ENCODE assay signal across 28 cellular contexts in the genomic region with DNA sequence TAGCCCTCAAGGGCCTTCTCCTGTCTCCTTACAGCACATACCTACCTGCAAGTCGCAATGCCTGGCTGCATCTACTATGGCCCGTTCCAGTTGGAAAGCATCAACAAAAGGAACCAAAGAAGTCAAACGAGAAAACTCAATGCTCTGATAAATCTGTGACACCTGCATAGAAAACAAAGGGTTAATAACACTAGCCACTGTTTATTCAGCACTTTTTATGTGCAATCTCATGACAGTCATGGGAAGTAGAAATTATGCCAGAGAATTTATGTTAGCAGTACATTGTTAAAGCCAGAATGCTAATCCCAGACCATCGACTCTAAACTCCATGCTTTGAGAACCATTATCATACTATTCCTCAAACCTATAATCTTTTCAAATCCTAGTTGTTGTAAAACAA.
"Had no signal": no experiment of that assay in that cellular context is flagged by ENCODE, and none has a peak within 500 bp of the region (broad histone marks: within the 10 kb centered on the region; RNA-seq: fewer than 3 reads in every experiment).

No MANE protein-coding gene starts in this region.

- ATAC-seq: activated CD4-positive, alpha-beta T cell treated with anti-CD3 and anti-CD28 coated beads for 36 hours; activated CD8-positive, alpha-beta memory T cell treated with anti-CD3 and anti-CD28 coated beads, Interleukin-2, amount 10 ng/mL, durations not matched to agents 7 days and 5 days; activated CD8-positive, alpha-beta T cell treated with anti-CD3 and anti-CD28 coated beads, Interleukin-2, amount 10 ng/mL, durations not matched to agents 7 days and 5 days; activated naive CD8-positive, alpha-beta T cell treated with anti-CD3 and anti-CD28 coated beads, Interleukin-2, amount 50 U/mL, for 24 hours; left cardiac atrium; left ventricle myocardium superior; mucosa of descending colon; stimulated activated naive B cell treated with anti-CD40 and anti-IgM and Interleukin-4, amounts not matched to agents 10 μg/mL and 1 μg/mL and 100 μg/mL, for 72 hours; upper lobe of right lung had no signal

- H3K4me3 Mint-ChIP-seq: activated CD4-positive, alpha-beta T cell treated with anti-CD3 and anti-CD28 coated beads for 36 hours; activated CD8-positive, alpha-beta memory T cell treated with anti-CD3 and anti-CD28 coated beads, Interleukin-2, amount 10 ng/mL, durations not matched to agents 7 days and 5 days; activated CD8-positive, alpha-beta T cell treated with anti-CD3 and anti-CD28 coated beads, Interleukin-2, amount 10 ng/mL, durations not matched to agents 7 days and 5 days; activated naive CD8-positive, alpha-beta T cell treated with anti-CD3 and anti-CD28 coated beads, Interleukin-2, amount 50 U/mL, for 24 hours; dendritic cell treated with granulocyte-macrophage colony-stimulating factor and Interleukin-4, amounts not matched to agents 40 ng/mL and 50 ng/mL, for 4 days; nephron; stimulated activated naive B cell treated with anti-CD40 and anti-IgM and Interleukin-4, amounts not matched to agents 10 μg/mL and 1 μg/mL and 100 μg/mL, for 72 hours had no signal

- DNase-seq: activated CD4-positive, alpha-beta T cell treated with anti-CD3 and anti-CD28 coated beads for 36 hours; activated CD4-positive, CD25-positive, alpha-beta regulatory T cell; activated CD8-positive, alpha-beta memory T cell treated with anti-CD3 and anti-CD28 coated beads, Interleukin-2, amount 10 ng/mL, durations not matched to agents 7 days and 5 days; activated CD8-positive, alpha-beta T cell treated with anti-CD3 and anti-CD28 coated beads, Interleukin-2, amount 10 ng/mL, durations not matched to agents 7 days and 5 days; activated gamma-delta T cell; activated naive CD4-positive, alpha-beta T cell treated with anti-CD3 and anti-CD28 coated beads, Interleukin-2, amount 50 U/mL, for 16 hours; activated naive CD8-positive, alpha-beta T cell treated with anti-CD3 and anti-CD28 coated beads, Interleukin-2, amount 50 U/mL, for 24 hours; amygdala; caudate nucleus; esophagus squamous epithelium; left cardiac atrium; left ventricle myocardium superior; mucosa of descending colon; retina; stimulated activated CD4-positive, alpha-beta T cell treated with anti-CD3 and anti-CD28 coated beads, Interleukin-1b, Interleukin-23, amount 100 ng/mL, for 48 hours; stimulated activated naive B cell treated with anti-CD40 and anti-IgM and Interleukin-4, amounts not matched to agents 10 μg/mL and 1 μg/mL and 100 μg/mL, for 72 hours; stomach; T-helper 1 cell; tibial artery; upper lobe of right lung had no signal

- FAIRE-seq: frontal cortex, islet of Langerhans had no signal

- H3K4me1 Mint-ChIP-seq: nephron had no signal

- H3K27me3 ChIP-seq: esophagus squamous epithelium, neutrophil, stomach, tibial artery, upper lobe of right lung had no signal

- H3K27me3 Mint-ChIP-seq: activated CD4-positive, alpha-beta T cell treated with anti-CD3 and anti-CD28 coated beads for 36 hours; activated CD8-positive, alpha-beta memory T cell treated with anti-CD3 and anti-CD28 coated beads, Interleukin-2, amount 10 ng/mL, durations not matched to agents 7 days and 5 days; activated naive CD8-positive, alpha-beta T cell treated with anti-CD3 and anti-CD28 coated beads, Interleukin-2, amount 50 U/mL, for 24 hours; dendritic cell treated with granulocyte-macrophage colony-stimulating factor and Interleukin-4, amounts not matched to agents 40 ng/mL and 50 ng/mL, for 4 days; stimulated activated naive B cell treated with anti-CD40 and anti-IgM and Interleukin-4, amounts not matched to agents 10 μg/mL and 1 μg/mL and 100 μg/mL, for 72 hours had no signal

- H3K4me1 ChIP-seq: esophagus squamous epithelium, prostate gland, tibial artery, upper lobe of right lung had no signal

- H3K27ac Mint-ChIP-seq: activated CD4-positive, alpha-beta T cell treated with anti-CD3 and anti-CD28 coated beads for 36 hours; activated CD8-positive, alpha-beta memory T cell treated with anti-CD3 and anti-CD28 coated beads, Interleukin-2, amount 10 ng/mL, durations not matched to agents 7 days and 5 days; activated CD8-positive, alpha-beta T cell treated with anti-CD3 and anti-CD28 coated beads, Interleukin-2, amount 10 ng/mL, durations not matched to agents 7 days and 5 days; activated naive CD8-positive, alpha-beta T cell treated with anti-CD3 and anti-CD28 coated beads, Interleukin-2, amount 50 U/mL, for 24 hours; dendritic cell treated with granulocyte-macrophage colony-stimulating factor and Interleukin-4, amounts not matched to agents 40 ng/mL and 50 ng/mL, for 4 days; nephron; stimulated activated naive B cell treated with anti-CD40 and anti-IgM and Interleukin-4, amounts not matched to agents 10 μg/mL and 1 μg/mL and 100 μg/mL, for 72 hours had no signal

- H3K27ac ChIP-seq: epithelial cell of prostate, esophagus squamous epithelium, neutrophil, prostate gland, stomach, tibial artery, upper lobe of right lung had no signal

- H3K4me3 ChIP-seq: esophagus squamous epithelium, mucosa of descending colon, prostate gland, smooth muscle cell, stomach, tibial artery, upper lobe of right lung had no signal

- H3K4me2 ChIP-seq: smooth muscle cell had no signal

- H3K9me3 ChIP-seq: esophagus squamous epithelium, mucosa of descending colon, neutrophil, prostate gland, stomach, tibial artery, upper lobe of right lung had no signal
